Comparison of ENCODE assay signal across 19 cellular contexts in genomic region chr7:128431221-128431620, GRCh38. TPM values are rescaled to one million over a fixed set of nuclear protein-coding genes. Genes with fewer than 3 reads are reported as not detected.
A peak's percentile ranks its signal among the peaks of the same experiment; 100 is the strongest.
DNase-seq lines count a peak whose midpoint lies in the region; ATAC-seq and TF ChIP-seq lines count a peak whose summit lies in the region.
"Had no signal": no experiment of that assay in that cellular context is flagged by ENCODE, and none has a peak within 500 bp of the region (broad histone marks: within the 10 kb centered on the region; RNA-seq: fewer than 3 reads in every experiment).

No MANE protein-coding gene starts in this region.

- ATAC-seq in GM23338 = peak; percentile 84
- ATAC-seq in Panc1 = peak; percentile 45; the same call in 1 of the 2 replicates
- ATAC-seq in esophagus mucosa = peak; percentile 86
- no peak for ATAC-seq in left lobe of liver
- ATAC-seq: effector memory CD8-positive, alpha-beta T cell had no signal

- no peaks in the 10 kb centered on the region for H3K9me3 Mint-ChIP-seq in GM23338
- H3K9me3 Mint-ChIP-seq: activated B cell treated with CpG ODN at 0.5 μM for 24 hours; central memory CD8-positive, alpha-beta T cell; effector memory CD8-positive, alpha-beta T cell; IgD-negative memory B cell had no signal

- H3K9me2 ChIP-seq in GM23338 (ENCODE audit: insufficient read depth) = no peaks in the 10 kb centered on the region

- no peaks in the 10 kb centered on the region for H3K27me3 ChIP-seq in GM23338 (ENCODE audit: insufficient read depth)
- H3K27me3 ChIP-seq in Panc1 (ENCODE audit: control insufficient read depth, insufficient read depth, low read length) = no peaks in the 10 kb centered on the region
- H3K27me3 ChIP-seq in osteoblast (ENCODE audit: insufficient read depth, low read length) = peaks cover 2% of the 10 kb centered on the region

- no TSS peak for BruUV-seq in Panc1 (replicated peaks; lab: Mats Ljungman, UMichigan)

- intact Hi-C loops in Panc1 (cut with micrococcal nuclease; ENCODE audit: unreplicated experiment) = no loop called here

- TF ChIP-seq CTCF in GM23338 (conservative IDR thresholded peaks at IDR 0.05; ENCODE audit: low read depth in 2 of 2) = no peak
- no peak for TF ChIP-seq CTCF in Panc1 (IDR thresholded peaks at IDR 0.05)
- TF ChIP-seq CTCF in osteoblast (IDR thresholded peaks at IDR 0.05; ENCODE audit: extremely low read depth, low read depth, low read length) = no peak

- H3K36me3 Mint-ChIP-seq in GM23338 (ENCODE audit: low read depth) = no peaks in the 10 kb centered on the region
- H3K36me3 Mint-ChIP-seq: IgD-negative memory B cell had no signal

- in situ Hi-C loops in Panc1 (cut with HindIII; ENCODE audit: low pct_unique_long_range_greater_than_20kb, low sequenced_read_pairs) = no loop called here

- no peak overlapping the region for H3K4me3 Mint-ChIP-seq in GM23338
- H3K4me3 Mint-ChIP-seq: activated B cell treated with CpG ODN at 0.5 μM for 24 hours; central memory CD8-positive, alpha-beta T cell; effector memory CD8-positive, alpha-beta T cell; IgD-negative memory B cell had no signal

- peak; percentile 50 for DNase-seq in GM23338 (ENCODE audit: low spot score)
- DNase-seq in Panc1 (ENCODE audit: low read depth, low spot score) = no peak
- peak; percentile 35 for DNase-seq in osteoblast (ENCODE audit: insufficient read length, low spot score, missing footprints)
- DNase-seq in left lobe of liver (ENCODE audit: low spot score) = no peak
- DNase-seq in stimulated activated naive CD4-positive, alpha-beta T cell (lab: John Stamatoyannopoulos, UW) = no peak
- DNase-seq in HK-2 (ENCODE audit: unreplicated experiment) = no peak
- DNase-seq: activated B cell treated with CpG ODN at 0.5 μM for 24 hours; effector memory CD8-positive, alpha-beta T cell; GF-D8; HCEC 1CT; midbrain; NCI-H1048; NCI-H2171; retina; substantia nigra; T-helper 1 cell had no signal

- peak overlapping the region; percentile 58; the same call in 1 of the 2 replicates for H2AFZ ChIP-seq in GM23338
- peak overlapping the region; percentile 51 for H2AFZ ChIP-seq in osteoblast (ENCODE audit: low read length)

- H3K4me1 Mint-ChIP-seq in GM23338 = peaks cover 25% of the 10 kb centered on the region
- H3K4me1 Mint-ChIP-seq: central memory CD8-positive, alpha-beta T cell had no signal

- H3K4me1 ChIP-seq in GM23338 (ENCODE audit: insufficient read depth) (peaks cover 16% of the 10 kb centered on the region; the same call in 1 of the 2 replicates), Panc1 (ENCODE audit: control insufficient read depth, insufficient read depth, low read length) (peaks cover 68% of the 10 kb centered on the region), osteoblast (ENCODE audit: insufficient read depth, low read length) (no peaks in the 10 kb centered on the region)

- no peak overlapping the region for H3K4me2 ChIP-seq in GM23338
- no peak overlapping the region for H3K4me2 ChIP-seq in osteoblast (ENCODE audit: insufficient read depth, low read length)

- H4K20me1 ChIP-seq in GM23338 (replicated peaks; ENCODE audit: insufficient read depth) (no peaks in the 10 kb centered on the region), osteoblast (ENCODE audit: insufficient read depth, low read length) (no peaks in the 10 kb centered on the region)

- H3K36me3 ChIP-seq in GM23338 (ENCODE audit: insufficient read depth) (no peaks in the 10 kb centered on the region), Panc1 (ENCODE audit: control insufficient read depth, insufficient read depth, low read length) (no peaks in the 10 kb centered on the region), osteoblast (ENCODE audit: insufficient read depth, low read length) (no peaks in the 10 kb centered on the region)

- no peak overlapping the region for H3K27ac ChIP-seq in GM23338 (ENCODE audit: low read depth)
- H3K27ac ChIP-seq in Panc1 (ENCODE audit: low read length) = peak overlapping the region; percentile 97
- no peak overlapping the region for H3K27ac ChIP-seq in osteoblast (ENCODE audit: low read depth, low read length)

- H3K9me3 ChIP-seq in Panc1 (ENCODE audit: control insufficient read depth, insufficient read depth, low read depth, low read length) (no peaks in the 10 kb centered on the region), osteoblast (ENCODE audit: low read depth, low read length) (no peaks in the 10 kb centered on the region)

- CTCF ChIA-PET in Panc1 (lab: Charles Lee) = interaction anchor here (7.8 kb wide), 1 partner anchor 30 kb away, joined by 133 read pairs; no protein-coding TSS in a partner anchor

- no peaks in the 10 kb centered on the region for H3K27me3 Mint-ChIP-seq in GM23338 (ENCODE audit: insufficient read depth, low read depth, poor library complexity)

- H3K79me2 ChIP-seq in GM23338 (replicated peaks; ENCODE audit: insufficient read depth) = no peaks in the 10 kb centered on the region
- H3K79me2 ChIP-seq in osteoblast (ENCODE audit: insufficient read depth, low read length) = no peaks in the 10 kb centered on the region

- no peaks in the 10 kb centered on the region for H3F3A ChIP-seq in GM23338 (replicated peaks; ENCODE audit: low read depth)

- H3K27ac Mint-ChIP-seq in GM23338 = no peak overlapping the region
- H3K27ac Mint-ChIP-seq: activated B cell treated with CpG ODN at 0.5 μM for 24 hours; effector memory CD8-positive, alpha-beta T cell; IgD-negative memory B cell had no signal

- POLR2A ChIA-PET in Panc1 (lab: Charles Lee) = no interaction called here

- H3K4me3 ChIP-seq in GM23338 (no peak overlapping the region), Panc1 (ENCODE audit: low read depth in 2 of 2, low read length in 2 of 2) (no peak overlapping the region), osteoblast (ENCODE audit: insufficient read depth, low read length) (no peak overlapping the region)

TF ChIP-seq in GM23338, 12 proteins besides CTCF, POLR2A, EP300 and RAD21 (continues in another document):
- TF ChIP-seq REST (IDR thresholded peaks at IDR 0.05; ENCODE audit: unreplicated experiment) = no peak

RNA-seq across cellular contexts. Expression of gene IMPDH1, which starts 21.4 kb away (rescaled TPM):
- total RNA-seq in GM23338 (2014; rRNA removed; shearing (Covaris generic)) = 35.8 and 48.3 TPM in 2 replicates
- 15.3 and 16.4 TPM in 2 replicates for polyA plus RNA-seq in GM23338 (2016; fragmentation: Nextera tagmentation; extraction: Ambion mirVana)
- total RNA-seq in Panc1 (2021; ENCODE audit: unreplicated experiment) (114 TPM), esophagus mucosa (38.5 TPM), osteoblast (31.5 and 35.8 TPM in 2 replicates), left lobe of liver (3.5 TPM)
- 176 TPM for polyA plus RNA-seq in Panc1 (2012; ENCODE audit: insufficient read length)

RNA-seq across cellular contexts. Expression of gene HILPDA, which starts 24.5 kb away (rescaled TPM):
- 32.4 and 38.5 TPM in 2 replicates for total RNA-seq in GM23338 (2014; rRNA removed; shearing (Covaris generic))
- 57.5 and 70.6 TPM in 2 replicates for polyA plus RNA-seq in GM23338 (2016; fragmentation: Nextera tagmentation; extraction: Ambion mirVana)
- total RNA-seq in Panc1 (2021; ENCODE audit: unreplicated experiment) = 70.8 TPM
- polyA plus RNA-seq in Panc1 (2012; ENCODE audit: insufficient read length) = 67.0 TPM
- total RNA-seq in esophagus mucosa = 157 TPM
- total RNA-seq in osteoblast = 10.9 and 13.8 TPM in 2 replicates
- 3.8 TPM for total RNA-seq in left lobe of liver

RNA-seq across cellular contexts. Expression of gene METTL2B, which starts 45.3 kb away (rescaled TPM):
- 48.3 and 72.0 TPM in 2 replicates for total RNA-seq in GM23338 (2014; rRNA removed; shearing (Covaris generic))
- 21.2 and 24.0 TPM in 2 replicates for polyA plus RNA-seq in GM23338 (2016; fragmentation: Nextera tagmentation; extraction: Ambion mirVana)
- total RNA-seq in Panc1 (2021; ENCODE audit: unreplicated experiment) (43.6 TPM), esophagus mucosa (18.4 TPM), osteoblast (29.5 and 30.8 TPM in 2 replicates), left lobe of liver (13.9 TPM)
- 17.4 TPM for polyA plus RNA-seq in Panc1 (2012; ENCODE audit: insufficient read length)

Comparison
In these comparisons a context has a peak if more than half of its experiments do, and no peak if none do; other contexts are left out.
1. DNase-seq: peak in GM23338 (single experiment) and osteoblast (single experiment); none in Panc1 (single experiment), left lobe of liver (single experiment), stimulated activated naive CD4-positive, alpha-beta T cell (0 of 6) and HK-2 (single experiment).